Comparison of ENCODE assay signal across 16 cellular contexts in the genomic region with DNA sequence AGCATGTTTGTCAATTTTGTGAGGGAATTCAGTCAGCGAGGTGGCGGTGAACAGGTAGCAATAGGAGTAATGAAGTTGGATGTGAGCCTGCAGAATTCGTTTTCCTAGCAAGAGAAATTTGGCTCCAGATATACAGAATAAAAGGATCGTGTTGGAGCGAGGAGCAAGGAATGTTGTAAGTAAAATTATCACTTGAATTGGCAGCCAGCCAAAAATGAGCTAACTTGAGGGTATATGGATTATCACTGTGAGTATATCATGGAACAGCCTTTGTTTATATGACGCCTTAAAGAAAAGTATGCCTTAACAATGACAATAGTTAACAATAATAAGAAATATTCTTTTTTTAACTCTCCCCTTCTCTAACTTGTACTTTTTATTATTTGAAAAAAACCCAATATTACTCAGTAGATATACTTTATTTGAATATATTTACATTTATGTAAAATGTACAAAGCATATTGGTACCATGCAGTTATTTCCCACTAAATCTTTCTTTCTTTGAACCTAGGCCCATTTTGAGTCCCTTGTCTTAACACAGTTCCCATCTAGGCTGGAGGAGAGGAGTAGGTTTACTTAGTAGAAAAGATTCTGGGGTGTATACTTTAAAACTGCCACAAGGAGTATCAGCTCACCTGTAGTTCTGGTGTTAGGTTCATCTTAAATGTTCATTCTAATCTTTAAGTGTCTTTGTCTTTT. TPM values are rescaled to one million over a fixed set of nuclear protein-coding genes. Genes with fewer than 3 reads are reported as not detected.
"Had no signal": no experiment of that assay in that cellular context is flagged by ENCODE, and none has a peak within 500 bp of the region (broad histone marks: within the 10 kb centered on the region; RNA-seq: fewer than 3 reads in every experiment).

No MANE protein-coding gene starts in this region.

- H3K4me3 ChIP-seq: esophagus squamous epithelium, heart right ventricle, left ventricle myocardium inferior had no signal

- ATAC-seq: activated T-cell treated with anti-CD3 and anti-CD28 coated beads, Interleukin-2, amount 50 U/mL, for 4 hours; heart right ventricle had no signal

- H3K4me1 ChIP-seq: esophagus squamous epithelium, heart right ventricle, left ventricle myocardium inferior had no signal

- H3K27ac ChIP-seq: esophagus squamous epithelium, heart right ventricle, left ventricle myocardium inferior, VCaP had no signal

- H3K36me3 ChIP-seq: esophagus squamous epithelium, heart right ventricle, left ventricle myocardium inferior had no signal

- DNase-seq: activated CD4-positive, alpha-beta memory T cell treated with anti-CD3 and anti-CD28 coated beads for 36 hours; activated gamma-delta T cell treated with Interleukin-2 at 50 U/mL for 16 hours; activated naive CD8-positive, alpha-beta T cell treated with anti-CD3 and anti-CD28 coated beads for 36 hours; activated T-cell treated with anti-CD3 and anti-CD28 coated beads, Interleukin-2, amount 50 U/mL, for 4 hours; aorta; esophagus squamous epithelium; heart right ventricle; left ventricle myocardium inferior; nephron progenitor cell; stimulated activated CD4-positive, alpha-beta T cell treated with anti-CD3 and anti-CD28 coated beads, Interleukin-12 subunit alpha, Interleukin-12 subunit beta, amount 100 ng/mL, for 4 hours; stimulated activated naive CD4-positive, alpha-beta T cell treated with Interleukin-2 at 50 U/mL for 16 hours; T-helper 9 cell; trophoblast cell had no signal

- H3K27me3 ChIP-seq: esophagus squamous epithelium, heart right ventricle had no signal

- H3K9me3 ChIP-seq: esophagus squamous epithelium, heart right ventricle, left ventricle myocardium inferior had no signal

RNA-seq across cellular contexts. Expression of a gene that starts 29.3 kb away (rescaled TPM):
- total RNA-seq: activated CD4-positive, alpha-beta memory T cell treated with anti-CD3 and anti-CD28 coated beads for 36 hours; activated naive CD8-positive, alpha-beta T cell treated with anti-CD3 and anti-CD28 coated beads for 36 hours; activated T-cell treated with anti-CD3 and anti-CD28 coated beads, Interleukin-2, amount 50 U/mL, for 4 hours; pulmonary artery endothelial cell had no signal
- polyA plus RNA-seq: heart right ventricle, keratinocyte had no signal
